ENCODE assay signal across 8 cellular contexts in genomic region chr11:6568191-6568918, GRCh38. TPM values are rescaled to one million over a fixed set of nuclear protein-coding genes. Genes with fewer than 3 reads are reported as not detected.
DNase-seq lines count a peak whose midpoint lies in the region; ATAC-seq lines count a peak whose summit lies in the region.

No MANE protein-coding gene starts in this region.

- no peak for ATAC-seq in GM19328 (IDR thresholded peaks at IDR 0.05; ENCODE audit: unreplicated experiment)

- DNase-seq in GDM1 (lab: John Stamatoyannopoulos, UW) (peak; percentile 13), NCI-H446 treated with DMSO at 0.1 percent for 48 hours (lab: John Stamatoyannopoulos, UW) (peak; percentile 75), fibroblast of gingiva (ENCODE audit: low read depth) (peak; percentile 65), pons (ENCODE audit: low spot score) (peak; percentile 42), occipital lobe (lab: John Stamatoyannopoulos, UW) (no peak), GM19238 (ENCODE audit: insufficient read length, low spot score) (no peak)
- DNase-seq in activated effector memory CD4-positive, alpha-beta T cell treated with Interleukin-2 at 50 U/mL for 16 hours: no peak

RNA-seq across cellular contexts. Expression of gene RRP8, which starts 35.1 kb away (rescaled TPM):
- 17.5 TPM for total RNA-seq in occipital lobe

RNA-seq across cellular contexts. Expression of gene ILK, which starts 35.2 kb away (rescaled TPM):
- 44.9 TPM for total RNA-seq in occipital lobe

RNA-seq across cellular contexts. Expression of gene TAF10, which starts 43.7 kb away (rescaled TPM):
- total RNA-seq in occipital lobe: 15.3 TPM

RNA-seq across cellular contexts. Expression of gene TPP1, which starts 50.9 kb away (rescaled TPM):
- total RNA-seq in occipital lobe: 7.3 TPM

Comparison
In these comparisons a context has a peak if more than half of its experiments do, and no peak if none do; other contexts are left out.
1. DNase-seq: peak in GDM1 (single experiment), NCI-H446 treated with DMSO at 0.1 percent for 48 hours (single experiment), fibroblast of gingiva (single experiment) and pons (single experiment); none in activated effector memory CD4-positive, alpha-beta T cell treated with Interleukin-2 at 50 U/mL for 16 hours (single experiment), occipital lobe (single experiment) and GM19238 (single experiment).